Comparison of ENCODE assay signal across 1 cellular context in the genomic region with DNA sequence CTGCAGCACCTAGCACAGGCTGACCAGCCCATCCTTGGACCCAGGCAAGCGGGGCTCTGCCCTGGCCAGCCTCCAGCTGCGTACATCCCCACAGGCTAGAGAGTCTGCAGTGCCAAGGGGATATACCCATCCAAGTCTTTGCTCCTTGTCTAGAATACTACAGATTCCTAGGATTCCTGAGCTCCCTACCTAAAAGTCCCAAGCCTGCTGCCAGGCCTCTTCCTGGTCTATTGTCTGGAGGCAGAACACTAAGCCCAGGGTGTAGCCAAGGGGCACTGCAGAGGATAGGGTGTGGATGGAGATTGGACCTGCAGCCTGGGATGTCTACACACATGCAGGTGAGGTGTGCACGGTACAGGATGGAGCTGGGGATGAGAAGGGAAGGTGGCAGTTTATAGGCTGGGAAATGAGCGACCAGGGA.
A peak's percentile ranks its signal among the peaks of the same experiment; 100 is the strongest.
TF ChIP-seq lines count a peak whose summit lies in the region.

No MANE protein-coding gene starts in this region.

TF ChIP-seq in H1, 55 proteins besides CTCF, POLR2A, EP300 and RAD21:
- TF ChIP-seq, protein P1, sequence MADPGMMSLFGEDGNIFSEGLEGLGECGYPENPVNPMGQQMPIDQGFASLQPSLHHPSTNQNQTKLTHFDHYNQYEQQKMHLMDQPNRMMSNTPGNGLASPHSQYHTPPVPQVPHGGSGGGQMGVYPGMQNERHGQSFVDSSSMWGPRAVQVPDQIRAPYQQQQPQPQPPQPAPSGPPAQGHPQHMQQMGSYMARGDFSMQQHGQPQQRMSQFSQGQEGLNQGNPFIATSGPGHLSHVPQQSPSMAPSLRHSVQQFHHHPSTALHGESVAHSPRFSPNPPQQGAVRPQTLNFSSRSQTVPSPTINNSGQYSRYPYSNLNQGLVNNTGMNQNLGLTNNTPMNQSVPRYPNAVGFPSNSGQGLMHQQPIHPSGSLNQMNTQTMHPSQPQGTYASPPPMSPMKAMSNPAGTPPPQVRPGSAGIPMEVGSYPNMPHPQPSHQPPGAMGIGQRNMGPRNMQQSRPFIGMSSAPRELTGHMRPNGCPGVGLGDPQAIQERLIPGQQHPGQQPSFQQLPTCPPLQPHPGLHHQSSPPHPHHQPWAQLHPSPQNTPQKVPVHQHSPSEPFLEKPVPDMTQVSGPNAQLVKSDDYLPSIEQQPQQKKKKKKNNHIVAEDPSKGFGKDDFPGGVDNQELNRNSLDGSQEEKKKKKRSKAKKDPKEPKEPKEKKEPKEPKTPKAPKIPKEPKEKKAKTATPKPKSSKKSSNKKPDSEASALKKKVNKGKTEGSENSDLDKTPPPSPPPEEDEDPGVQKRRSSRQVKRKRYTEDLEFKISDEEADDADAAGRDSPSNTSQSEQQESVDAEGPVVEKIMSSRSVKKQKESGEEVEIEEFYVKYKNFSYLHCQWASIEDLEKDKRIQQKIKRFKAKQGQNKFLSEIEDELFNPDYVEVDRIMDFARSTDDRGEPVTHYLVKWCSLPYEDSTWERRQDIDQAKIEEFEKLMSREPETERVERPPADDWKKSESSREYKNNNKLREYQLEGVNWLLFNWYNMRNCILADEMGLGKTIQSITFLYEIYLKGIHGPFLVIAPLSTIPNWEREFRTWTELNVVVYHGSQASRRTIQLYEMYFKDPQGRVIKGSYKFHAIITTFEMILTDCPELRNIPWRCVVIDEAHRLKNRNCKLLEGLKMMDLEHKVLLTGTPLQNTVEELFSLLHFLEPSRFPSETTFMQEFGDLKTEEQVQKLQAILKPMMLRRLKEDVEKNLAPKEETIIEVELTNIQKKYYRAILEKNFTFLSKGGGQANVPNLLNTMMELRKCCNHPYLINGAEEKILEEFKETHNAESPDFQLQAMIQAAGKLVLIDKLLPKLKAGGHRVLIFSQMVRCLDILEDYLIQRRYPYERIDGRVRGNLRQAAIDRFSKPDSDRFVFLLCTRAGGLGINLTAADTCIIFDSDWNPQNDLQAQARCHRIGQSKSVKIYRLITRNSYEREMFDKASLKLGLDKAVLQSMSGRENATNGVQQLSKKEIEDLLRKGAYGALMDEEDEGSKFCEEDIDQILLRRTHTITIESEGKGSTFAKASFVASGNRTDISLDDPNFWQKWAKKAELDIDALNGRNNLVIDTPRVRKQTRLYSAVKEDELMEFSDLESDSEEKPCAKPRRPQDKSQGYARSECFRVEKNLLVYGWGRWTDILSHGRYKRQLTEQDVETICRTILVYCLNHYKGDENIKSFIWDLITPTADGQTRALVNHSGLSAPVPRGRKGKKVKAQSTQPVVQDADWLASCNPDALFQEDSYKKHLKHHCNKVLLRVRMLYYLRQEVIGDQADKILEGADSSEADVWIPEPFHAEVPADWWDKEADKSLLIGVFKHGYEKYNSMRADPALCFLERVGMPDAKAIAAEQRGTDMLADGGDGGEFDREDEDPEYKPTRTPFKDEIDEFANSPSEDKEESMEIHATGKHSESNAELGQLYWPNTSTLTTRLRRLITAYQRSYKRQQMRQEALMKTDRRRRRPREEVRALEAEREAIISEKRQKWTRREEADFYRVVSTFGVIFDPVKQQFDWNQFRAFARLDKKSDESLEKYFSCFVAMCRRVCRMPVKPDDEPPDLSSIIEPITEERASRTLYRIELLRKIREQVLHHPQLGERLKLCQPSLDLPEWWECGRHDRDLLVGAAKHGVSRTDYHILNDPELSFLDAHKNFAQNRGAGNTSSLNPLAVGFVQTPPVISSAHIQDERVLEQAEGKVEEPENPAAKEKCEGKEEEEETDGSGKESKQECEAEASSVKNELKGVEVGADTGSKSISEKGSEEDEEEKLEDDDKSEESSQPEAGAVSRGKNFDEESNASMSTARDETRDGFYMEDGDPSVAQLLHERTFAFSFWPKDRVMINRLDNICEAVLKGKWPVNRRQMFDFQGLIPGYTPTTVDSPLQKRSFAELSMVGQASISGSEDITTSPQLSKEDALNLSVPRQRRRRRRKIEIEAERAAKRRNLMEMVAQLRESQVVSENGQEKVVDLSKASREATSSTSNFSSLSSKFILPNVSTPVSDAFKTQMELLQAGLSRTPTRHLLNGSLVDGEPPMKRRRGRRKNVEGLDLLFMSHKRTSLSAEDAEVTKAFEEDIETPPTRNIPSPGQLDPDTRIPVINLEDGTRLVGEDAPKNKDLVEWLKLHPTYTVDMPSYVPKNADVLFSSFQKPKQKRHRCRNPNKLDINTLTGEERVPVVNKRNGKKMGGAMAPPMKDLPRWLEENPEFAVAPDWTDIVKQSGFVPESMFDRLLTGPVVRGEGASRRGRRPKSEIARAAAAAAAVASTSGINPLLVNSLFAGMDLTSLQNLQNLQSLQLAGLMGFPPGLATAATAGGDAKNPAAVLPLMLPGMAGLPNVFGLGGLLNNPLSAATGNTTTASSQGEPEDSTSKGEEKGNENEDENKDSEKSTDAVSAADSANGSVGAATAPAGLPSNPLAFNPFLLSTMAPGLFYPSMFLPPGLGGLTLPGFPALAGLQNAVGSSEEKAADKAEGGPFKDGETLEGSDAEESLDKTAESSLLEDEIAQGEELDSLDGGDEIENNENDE (IDR thresholded peaks at IDR 0.05; ENCODE audit: insufficient replicate concordance, low read length): no peak
- no peak for TF ChIP-seq SP4 (IDR thresholded peaks at IDR 0.05; ENCODE audit: low read length)
- TF ChIP-seq TEAD4 (IDR thresholded peaks at IDR 0.05; ENCODE audit: low read depth, low read length): peak; percentile 72
